In genomic region chr1:245402998-245403397, GRCh38 we compare ENCODE assay signal across 4 cellular contexts.
DNase-seq lines count a peak whose midpoint lies in the region; ATAC-seq, FAIRE-seq and TF ChIP-seq lines count a peak whose summit lies in the region.
"Not testable (repeated sequence)": the region's sequence is repeated elsewhere in the genome, so short reads cannot be mapped to it uniquely, and the experiment has no call there.

No MANE protein-coding gene starts in this region.

- not testable (repeated sequence) for BruUV-seq in K562 (replicated peaks; lab: Mats Ljungman, UMichigan); HepG2 (replicated peaks; lab: Mats Ljungman, UMichigan)

- POLR2A ChIA-PET in K562 (lab: Yijun Ruan, JAX), result interaction anchor here (1.0 to 1.4 kb wide), 2 partner anchors 8 to 1099 kb away, joined by 3 read pairs; no protein-coding TSS in a partner anchor
- POLR2A ChIA-PET in HepG2 (lab: Yijun Ruan, JAX), result not testable (repeated sequence)

- WGBS in K562 (ENCODE audit: insufficient coverage, low coverage, missing lambda C conversion rate), result 4% methylated on average over 4 of the region's 4 CpGs
- WGBS in HepG2 (ENCODE audit: low lambda C conversion rate), result 78% methylated on average over 4 of the region's 4 CpGs

- TF ChIP-seq RAD21 in K562 (CRISPR knock-in tag; conservative IDR thresholded peaks at IDR 0.05 in 1 of 2, IDR thresholded peaks at IDR 0.05 in 1 of 2); HepG2 (CRISPR knock-in tag; IDR thresholded peaks at IDR 0.05): not testable (repeated sequence)

- not testable (repeated sequence) for ATAC-seq in K562, HepG2

- H3K9me1 ChIP-seq in K562 (ENCODE audit: control insufficient read depth, insufficient read depth, low read length), result not testable (repeated sequence)

- FAIRE-seq in K562 (lab: Jason Lieb, UNC); HepG2 (lab: Jason Lieb, UNC): not testable (repeated sequence)

- H2AFZ ChIP-seq in K562 (ENCODE audit: low read depth, low read length); HepG2 (ENCODE audit: low read length): not testable (repeated sequence)

- not testable (repeated sequence) for H3K9me3 ChIP-seq in K562 (replicated peaks; ENCODE audit: control insufficient read depth, insufficient read depth, low read depth, low read length); cardiac muscle cell (ENCODE audit: low read depth); HepG2 (ENCODE audit: low read length)

- H4K20me1 ChIP-seq in K562 (replicated peaks; ENCODE audit: control insufficient read depth, insufficient read depth, low read length); HepG2 (ENCODE audit: insufficient read depth, low read length): not testable (repeated sequence)

- peak; percentile 45 for DNase-seq in NCI-H82 (lab: John Stamatoyannopoulos, UW)
- not testable (repeated sequence) for DNase-seq in K562 (ENCODE audit: extremely low read depth in 1 of 4, low spot score in 3 of 4); cardiac muscle cell (ENCODE audit: low read depth in 1 of 2, low spot score in 1 of 2); HepG2 (ENCODE audit: low spot score)

- CTCF ChIA-PET in K562 (lab: Yijun Ruan, JAX; ENCODE audit: low intra/inter-chr PET ratio); HepG2 (lab: Yijun Ruan, JAX; ENCODE audit: low intra/inter-chr PET ratio, low total read pairs): not testable (repeated sequence)

- not testable (repeated sequence) for H3K36me3 ChIP-seq in K562 (ENCODE audit: control insufficient read depth, insufficient read depth, low read length); cardiac muscle cell; HepG2 (replicated peaks in 1 of 2; ENCODE audit: control insufficient read depth in 1 of 2, insufficient read depth in 2 of 2, low read length in 2 of 2)

- intact Hi-C loops in K562 (cut with micrococcal nuclease); HepG2 (cut with micrococcal nuclease; ENCODE audit: unreplicated experiment): not testable (repeated sequence)

- H3K27ac ChIP-seq in K562 (ENCODE audit: extremely low read depth, low read depth, low read length), result not testable (repeated sequence)
- H3K27ac ChIP-seq in cardiac muscle cell (peak overlapping the region; percentile 73), HepG2 (ENCODE audit: extremely low read length, insufficient read depth, low read length) (peak overlapping the region; percentile 89)

- in situ Hi-C loops in K562 (cut with MboI); HepG2 (cut with HindIII; ENCODE audit: extremely low pct_ligation_motif_present, low pct_unique_long_range_greater_than_20kb): not testable (repeated sequence)

- H3K79me2 ChIP-seq in K562 (ENCODE audit: control insufficient read depth, insufficient read depth, low read length); HepG2 (ENCODE audit: insufficient read depth, low read length): not testable (repeated sequence)

- H3K27me3 ChIP-seq in K562 (ENCODE audit: control insufficient read depth in 2 of 2, insufficient read depth in 2 of 2, low read length in 2 of 2), result peaks cover 28 to 51% of the 10 kb centered on the region in 2 experiments
- H3K27me3 ChIP-seq in cardiac muscle cell; HepG2 (ENCODE audit: control insufficient read depth in 1 of 2, insufficient read depth in 2 of 2, low read length in 2 of 2): not testable (repeated sequence)

- not testable (repeated sequence) for TF ChIP-seq CTCF in K562 (IDR thresholded peaks at IDR 0.05 in 2 of 3, conservative IDR thresholded peaks at IDR 0.05 in 1 of 3; ENCODE audit: insufficient read depth in 2 of 3, low read depth in 1 of 3, low read length in 3 of 3); cardiac muscle cell (IDR thresholded peaks at IDR 0.05; ENCODE audit: low read depth, low read length); HepG2 (CRISPR knock-in tag; IDR thresholded peaks at IDR 0.05)

- H3K9ac ChIP-seq in K562 (ENCODE audit: insufficient read depth in 1 of 2, low read depth in 2 of 2, low read length in 2 of 2); HepG2 (ENCODE audit: insufficient read depth, low read depth, low read length): not testable (repeated sequence)

- not testable (repeated sequence) for TF ChIP-seq POLR2A in K562 (conservative IDR thresholded peaks at IDR 0.05); HepG2 (IDR thresholded peaks at IDR 0.05; ENCODE audit: insufficient read depth in 1 of 2, low read depth in 2 of 2, low read length in 2 of 2)

- not testable (repeated sequence) for H3K4me1 ChIP-seq in K562 (replicated peaks in 1 of 2; ENCODE audit: control insufficient read depth in 2 of 2, insufficient read depth in 2 of 2, low read length in 2 of 2)
- peaks cover 63% of the 10 kb centered on the region for H3K4me1 ChIP-seq in cardiac muscle cell (ENCODE audit: low read depth)
- H3K4me1 ChIP-seq in HepG2 (ENCODE audit: insufficient read depth, low read length), result peaks cover 55% of the 10 kb centered on the region

- TF ChIP-seq EP300 in K562 (IDR thresholded peaks at IDR 0.05; ENCODE audit: low read length); HepG2 (IDR thresholded peaks at IDR 0.05; ENCODE audit: low read depth in 2 of 2, low read length in 2 of 2); HepG2 (CRISPR knock-in tag; IDR thresholded peaks at IDR 0.05; ENCODE audit: borderline replicate concordance): not testable (repeated sequence)

- not testable (repeated sequence) for H3K4me2 ChIP-seq in K562 (ENCODE audit: insufficient read depth, low read length); HepG2 (ENCODE audit: low read depth, low read length)

- not testable (repeated sequence) for H3K4me3 ChIP-seq in K562; cardiac muscle cell; HepG2 (replicated peaks in 1 of 3; ENCODE audit: insufficient read depth in 1 of 3, low read depth in 2 of 3, low read length in 3 of 3)

TF ChIP-seq in K562, 482 proteins besides CTCF, POLR2A, EP300 and RAD21:
- TF ChIP-seq ZNF121 (CRISPR knock-in tag; conservative IDR thresholded peaks at IDR 0.05), result peak; percentile 58

TF ChIP-seq in HepG2, 621 proteins besides CTCF, POLR2A, EP300 and RAD21:
- peak; percentile 34; the same call in 1 of the 2 replicates for TF ChIP-seq ZMYM3 (CRISPR knock-in tag; IDR thresholded peaks at IDR 0.05)
- TF ChIP-seq ZNF121 (CRISPR knock-in tag; IDR thresholded peaks at IDR 0.05), result peak; percentile 89
- 0 out of 2 replicates have a peak, but pooled peaks have one; percentile 21 for TF ChIP-seq ZMYM2 (CRISPR knock-in tag; IDR thresholded peaks at IDR 0.05)
- TF ChIP-seq ZNF770 (CRISPR knock-in tag; IDR thresholded peaks at IDR 0.05), result 0 out of 2 replicates have a peak, but pooled peaks have one; percentile 34
TF ChIP-seq in HepG2: peak in this region for 4; not testable (repeated sequence) for 617.
